ENCODE assay signal across 29 cellular contexts in the genomic region with DNA sequence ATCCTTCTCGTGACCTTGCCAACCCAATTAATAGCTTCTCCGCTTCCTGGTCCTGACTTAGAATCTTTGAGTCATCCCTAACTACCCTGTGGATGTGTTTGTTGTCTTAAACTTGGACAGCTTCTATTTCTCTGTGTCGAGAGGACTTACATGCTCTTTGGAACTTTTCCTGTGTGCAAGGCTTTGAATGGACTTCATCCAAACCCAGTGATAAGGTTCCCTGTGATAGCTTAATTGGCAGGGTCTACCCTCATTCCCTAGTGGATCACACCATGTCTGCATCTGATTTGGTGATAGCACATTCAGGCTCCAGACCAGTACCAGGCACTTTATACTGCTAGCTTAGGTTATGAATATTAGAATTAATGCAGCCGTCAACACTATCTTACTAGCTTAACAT.
"Had no signal": no experiment of that assay in that cellular context is flagged by ENCODE, and none has a peak within 500 bp of the region (broad histone marks: within the 10 kb centered on the region; RNA-seq: fewer than 3 reads in every experiment).

No MANE protein-coding gene starts in this region.

- DNase-seq: activated CD4-positive, alpha-beta memory T cell treated with anti-CD3 and anti-CD28 coated beads for 36 hours; activated CD4-positive, alpha-beta T cell treated with anti-CD3 and anti-CD28 coated beads for 36 hours; activated CD4-positive, alpha-beta T cell treated with anti-CD3 and anti-CD28 coated beads, Interleukin-2, amount 10 ng/mL, durations not matched to agents 24 days and 14 days; activated CD4-positive, CD25-positive, alpha-beta regulatory T cell; activated CD4-positive, CD25-positive, alpha-beta regulatory T cell treated with anti-CD3 and anti-CD28 coated beads, Interleukin-2, amount 50 U/mL, for 72 hours; activated CD8-positive, alpha-beta memory T cell treated with anti-CD3 and anti-CD28 coated beads, Interleukin-2, amount 10 ng/mL, durations not matched to agents 7 days and 5 days; activated CD8-positive, alpha-beta memory T cell treated with anti-CD3 and anti-CD28 coated beads, Interleukin-2, amount 50 U/mL, for 4 hours; activated CD8-positive, alpha-beta T cell treated with anti-CD3 and anti-CD28 coated beads, Interleukin-2, amount 10 ng/mL, durations not matched to agents 7 days and 5 days; activated effector memory CD4-positive, alpha-beta T cell treated with anti-CD3 and anti-CD28 coated beads, Interleukin-2, amount 50 U/mL, for 16 hours; activated naive CD4-positive, alpha-beta T cell treated with anti-CD3 and anti-CD28 coated beads for 36 hours; activated naive CD8-positive, alpha-beta T cell treated with anti-CD3 and anti-CD28 coated beads for 36 hours; activated naive CD8-positive, alpha-beta T cell treated with anti-CD3 and anti-CD28 coated beads, Interleukin-2, amount 50 U/mL, for 24 hours; activated T-cell treated with anti-CD3 and anti-CD28 coated beads, Interleukin-2, amount 50 U/mL, for 1 hour; activated T-cell treated with anti-CD3 and anti-CD28 coated beads, Interleukin-2, amount 50 U/mL, for 48 hours; adrenal gland; amygdala; aorta; brain microvascular endothelial cell; caudate nucleus; cortex of kidney; dermis blood vessel endothelial cell; effector CD4-positive, alpha-beta T cell; effector memory CD8-positive, alpha-beta T cell; erythroblast; foreskin keratinocyte; gastrocnemius medialis; glutamatergic neuron; T-helper 2 cell had no signal

- H3K4me1 ChIP-seq: adrenal gland, esophagus muscularis mucosa, gastrocnemius medialis had no signal

- H3K27ac ChIP-seq: adrenal gland, brain microvascular endothelial cell, esophagus muscularis mucosa, foreskin keratinocyte, gastrocnemius medialis had no signal

- ATAC-seq: activated CD4-positive, alpha-beta T cell treated with anti-CD3 and anti-CD28 coated beads for 36 hours; activated CD8-positive, alpha-beta memory T cell treated with anti-CD3 and anti-CD28 coated beads, Interleukin-2, amount 10 ng/mL, durations not matched to agents 7 days and 5 days; activated CD8-positive, alpha-beta T cell treated with anti-CD3 and anti-CD28 coated beads, Interleukin-2, amount 10 ng/mL, durations not matched to agents 7 days and 5 days; activated naive CD8-positive, alpha-beta T cell treated with anti-CD3 and anti-CD28 coated beads, Interleukin-2, amount 50 U/mL, for 24 hours; effector memory CD8-positive, alpha-beta T cell; foreskin keratinocyte; gastrocnemius medialis had no signal

- H3K27me3 ChIP-seq: adrenal gland, brain microvascular endothelial cell, esophagus muscularis mucosa, foreskin keratinocyte, gastrocnemius medialis had no signal

- H3K4me3 ChIP-seq: adrenal gland, esophagus muscularis mucosa, gastrocnemius medialis had no signal

- H3K36me3 ChIP-seq: adrenal gland, brain microvascular endothelial cell, esophagus muscularis mucosa, gastrocnemius medialis had no signal
